ENCODE assay signal across 33 cellular contexts in genomic region chr22:44254811-44255210, GRCh38. TPM values are rescaled to one million over a fixed set of nuclear protein-coding genes. Genes with fewer than 3 reads are reported as not detected.
"Had no signal": no experiment of that assay in that cellular context is flagged by ENCODE, and none has a peak within 500 bp of the region (broad histone marks: within the 10 kb centered on the region; RNA-seq: fewer than 3 reads in every experiment).

No MANE protein-coding gene starts in this region.

- H3K27ac Mint-ChIP-seq: activated B cell treated with CpG ODN at 0.5 μM for 24 hours; activated CD8-positive, alpha-beta T cell treated with anti-CD3 and anti-CD28 coated beads for 36 hours; activated naive CD4-positive, alpha-beta T cell treated with anti-CD3 and anti-CD28 coated beads, Interleukin-2, amount 10 ng/mL, durations not matched to agents 7 days and 5 days; activated naive CD4-positive, alpha-beta T cell treated with anti-CD3 and anti-CD28 coated beads, Interleukin-2, amount 50 U/mL, for 72 hours; activated T-helper 1 cell treated with anti-CD3 and anti-CD28 coated beads, Interleukin-12 subunit alpha, Interleukin-12 subunit beta, Interleukin-2, Interleukin-4 antibody, amounts not matched to agents 30 ng/mL and 10 ng/mL and 1 ng/mL, durations not matched to agents 14 hours and 24 hours and 36 hours; activated T-helper 2 cell treated with anti-CD3 and anti-CD28 coated beads, Interferon-gamma antibody, Interleukin-2, Interleukin-4, amounts not matched to agents 10 μg/mL and 5 μg/mL and 100 μg/mL, durations not matched to agents 14 hours and 24 hours and 36 hours; effector memory CD8-positive, alpha-beta T cell; T-helper 17 cell; T-helper 2 cell treated with Interferon-gamma antibody and Interleukin-4, amounts not matched to agents 5 μg/mL and 100 μg/mL, for 36 hours had no signal

- H3K27ac ChIP-seq: adrenal gland, body of pancreas, esophagus squamous epithelium, gastroesophageal sphincter, WERI-Rb-1 had no signal

- H3K4me3 Mint-ChIP-seq: activated B cell treated with CpG ODN at 0.5 μM for 24 hours; activated CD8-positive, alpha-beta T cell treated with anti-CD3 and anti-CD28 coated beads for 36 hours; activated naive CD4-positive, alpha-beta T cell treated with anti-CD3 and anti-CD28 coated beads, Interleukin-2, amount 10 ng/mL, durations not matched to agents 7 days and 5 days; activated T-helper 1 cell treated with anti-CD3 and anti-CD28 coated beads, Interleukin-12 subunit alpha, Interleukin-12 subunit beta, Interleukin-2, Interleukin-4 antibody, amounts not matched to agents 30 ng/mL and 10 ng/mL and 1 ng/mL, durations not matched to agents 14 hours and 24 hours and 36 hours; effector memory CD8-positive, alpha-beta T cell; T-helper 17 cell; T-helper 2 cell treated with Interferon-gamma antibody and Interleukin-4, amounts not matched to agents 5 μg/mL and 100 μg/mL, for 36 hours had no signal

- H3K4me3 ChIP-seq: adrenal gland, body of pancreas, esophagus squamous epithelium, gastroesophageal sphincter had no signal

- ATAC-seq: activated CD4-positive, CD25-positive, alpha-beta regulatory T cell treated with anti-CD3 and anti-CD28 coated beads, Interleukin-2, amount 50 U/mL, for 24 hours; activated CD8-positive, alpha-beta T cell treated with anti-CD3 and anti-CD28 coated beads for 36 hours; activated naive CD4-positive, alpha-beta T cell treated with anti-CD3 and anti-CD28 coated beads, Interleukin-2, amount 50 U/mL, for 72 hours; body of pancreas; effector memory CD8-positive, alpha-beta T cell; gastroesophageal sphincter; SK-N-SH treated with all-trans-retinoic acid at 6 μM for 48 hours; T-helper 17 cell had no signal

- H3K4me1 Mint-ChIP-seq: activated B cell treated with CpG ODN at 0.5 μM for 24 hours had no signal

- DNase-seq: activated B cell treated with CpG ODN at 0.5 μM for 24 hours; activated CD4-positive, alpha-beta T cell treated with anti-CD3 and anti-CD28 coated beads for 48 hours; activated CD4-positive, alpha-beta T cell treated with anti-CD3 and anti-CD28 coated beads, Interleukin-2, amount 50 U/mL, for 1 hour; activated CD4-positive, alpha-beta T cell treated with anti-CD3 and anti-CD28 coated beads, Interleukin-2, amount 50 U/mL, for 48 hours; activated CD8-positive, alpha-beta T cell treated with anti-CD3 and anti-CD28 coated beads for 36 hours; activated naive CD4-positive, alpha-beta T cell treated with anti-CD3 and anti-CD28 coated beads, Interleukin-2, amount 10 ng/mL, durations not matched to agents 7 days and 5 days; activated T-cell treated with anti-CD3 and anti-CD28 coated beads, Interleukin-2, amount 50 U/mL, for 1 hour; activated T-cell treated with anti-CD3 and anti-CD28 coated beads, Interleukin-2, amount 50 U/mL, for 48 hours; amygdala; aorta; body of pancreas; caudate nucleus; cortex of kidney; dermis blood vessel endothelial cell; effector CD4-positive, alpha-beta T cell; effector memory CD8-positive, alpha-beta T cell; erythroblast; esophagus squamous epithelium; foreskin melanocyte; T-helper 1 cell; T-helper 17 cell; T1000; WERI-Rb-1 had no signal

- H3K9me3 ChIP-seq: adrenal gland had no signal

- H3K36me3 ChIP-seq: adrenal gland, esophagus squamous epithelium, gastroesophageal sphincter, WERI-Rb-1 had no signal

- H3K4me1 ChIP-seq: adrenal gland, body of pancreas, esophagus squamous epithelium, gastroesophageal sphincter had no signal

- H3K36me3 Mint-ChIP-seq: activated naive CD4-positive, alpha-beta T cell treated with anti-CD3 and anti-CD28 coated beads, Interleukin-2, amount 10 ng/mL, durations not matched to agents 7 days and 5 days had no signal

- FAIRE-seq: colon had no signal

- H3K27me3 ChIP-seq: adrenal gland, body of pancreas, gastroesophageal sphincter had no signal

RNA-seq across cellular contexts. Expression of gene SHISAL1, which starts 57.9 kb away (rescaled TPM):
- total RNA-seq: activated B cell treated with CpG ODN at 0.5 μM for 24 hours; activated CD8-positive, alpha-beta memory T cell treated with anti-CD3 and anti-CD28 coated beads for 36 hours; activated CD8-positive, alpha-beta T cell treated with anti-CD3 and anti-CD28 coated beads for 36 hours; activated naive CD4-positive, alpha-beta T cell treated with anti-CD3 and anti-CD28 coated beads, Interleukin-2, amount 50 U/mL, for 72 hours; activated T-helper 1 cell treated with anti-CD3 and anti-CD28 coated beads, Interleukin-12 subunit alpha, Interleukin-12 subunit beta, Interleukin-2, Interleukin-4 antibody, amounts not matched to agents 30 ng/mL and 10 ng/mL and 1 ng/mL, durations not matched to agents 14 hours and 24 hours and 36 hours; activated T-helper 2 cell treated with anti-CD3 and anti-CD28 coated beads, Interferon-gamma antibody, Interleukin-2, Interleukin-4, amounts not matched to agents 10 μg/mL and 5 μg/mL and 100 μg/mL, durations not matched to agents 14 hours and 24 hours and 36 hours; dermis blood vessel endothelial cell; T-helper 17 cell had no signal
